Comparison of ENCODE assay signal across 1 cellular context in genomic region chr16:86664518-86665318, GRCh38.
TF ChIP-seq lines count a peak whose summit lies in the region.

No MANE protein-coding gene starts in this region.

TF ChIP-seq in K562, 482 proteins besides CTCF, POLR2A, EP300 and RAD21 (continued from another document and continues in another):
- TF ChIP-seq NEUROD1 (IDR thresholded peaks at IDR 0.05; ENCODE audit: borderline replicate concordance, low read depth, low read length, partially characterized antibody) = no peak
- no peak for TF ChIP-seq ZNF384 (IDR thresholded peaks at IDR 0.05; ENCODE audit: low read depth, low read length)
- TF ChIP-seq SMARCC2 (IDR thresholded peaks at IDR 0.05; ENCODE audit: low read depth) = peak; percentile 79
- no peak for TF ChIP-seq HMGN3 (IDR thresholded peaks at IDR 0.05; ENCODE audit: borderline replicate concordance, extremely low read depth, insufficient read length, low read depth, low read length)
- TF ChIP-seq SP1 (CRISPR knock-in tag; IDR thresholded peaks at IDR 0.05) = no peak
- TF ChIP-seq PRMT5 (CRISPR knock-in tag; IDR thresholded peaks at IDR 0.05) = no peak
- no peak for TF ChIP-seq SMAD4 (CRISPR knock-in tag; conservative IDR thresholded peaks at IDR 0.05)
- no peak for TF ChIP-seq CBX2 (IDR thresholded peaks at IDR 0.05; ENCODE audit: insufficient read depth, low read length, poor library complexity, severe bottlenecking)
- TF ChIP-seq SMAD1 (IDR thresholded peaks at IDR 0.05; ENCODE audit: low read depth, low read length, partially characterized antibody) = no peak
- no peak for TF ChIP-seq BHLHE40 (IDR thresholded peaks at IDR 0.05; ENCODE audit: low read length)
- TF ChIP-seq IRF2 (CRISPR knock-in tag; IDR thresholded peaks at IDR 0.05) = no peak
- no peak for TF ChIP-seq RFX5 (IDR thresholded peaks at IDR 0.05; ENCODE audit: low read depth, low read length)
- TF ChIP-seq POLR3A (IDR thresholded peaks at IDR 0.05; ENCODE audit: borderline replicate concordance, extremely low read depth, insufficient read depth, insufficient read length) = no peak
- no peak for TF ChIP-seq NFIX (CRISPR knock-in tag; IDR thresholded peaks at IDR 0.05; ENCODE audit: low read depth)
- no peak for TF ChIP-seq HLTF (IDR thresholded peaks at IDR 0.05)
- TF ChIP-seq ZC3H8 (IDR thresholded peaks at IDR 0.05) = no peak
- no peak for TF ChIP-seq PTTG1 (tag; IDR thresholded peaks at IDR 0.05; ENCODE audit: low read depth)
- TF ChIP-seq LEF1 (IDR thresholded peaks at IDR 0.05) = peak; percentile 69; the same call in 1 of the 2 replicates
- TF ChIP-seq KDM2B (CRISPR knock-in tag; IDR thresholded peaks at IDR 0.05) = no peak
- TF ChIP-seq CHCHD3 (CRISPR knock-in tag; IDR thresholded peaks at IDR 0.05) = no peak
- TF ChIP-seq ZFX (CRISPR knock-in tag; IDR thresholded peaks at IDR 0.05) = no peak
- TF ChIP-seq NCOA2 (IDR thresholded peaks at IDR 0.05; ENCODE audit: partially characterized antibody in 2 of 2) = no peak
- TF ChIP-seq SIX5 (IDR thresholded peaks at IDR 0.05; ENCODE audit: borderline replicate concordance in 1 of 2, insufficient read depth in 1 of 2, low read depth in 1 of 2, low read length in 2 of 2) = no peak
- no peak for TF ChIP-seq ZNF511 (CRISPR knock-in tag; IDR thresholded peaks at IDR 0.05)
- TF ChIP-seq RNF2 (IDR thresholded peaks at IDR 0.05) = peak; percentile 69; the same call in 1 of the 2 replicates
- no peak for TF ChIP-seq ZNF766 (CRISPR knock-in tag; conservative IDR thresholded peaks at IDR 0.05)
- no peak for TF ChIP-seq MLX (CRISPR knock-in tag; conservative IDR thresholded peaks at IDR 0.05)
- no peak for TF ChIP-seq ATF6 (CRISPR knock-in tag; IDR thresholded peaks at IDR 0.05)
- no peak for TF ChIP-seq HNRNPH1 (optimal IDR thresholded peaks at IDR 0.05; ENCODE audit: low read depth, low read length)
- no peak for TF ChIP-seq ZFP36 (IDR thresholded peaks at IDR 0.05; ENCODE audit: low read depth, low read length, partially characterized antibody)
- TF ChIP-seq ZEB2 (IDR thresholded peaks at IDR 0.05) = peak; percentile 81
- TF ChIP-seq FOXK1 (CRISPR knock-in tag; IDR thresholded peaks at IDR 0.05; ENCODE audit: borderline replicate concordance) = no peak
- peak; percentile 81 for TF ChIP-seq BACH1 (tag; IDR thresholded peaks at IDR 0.05)
- TF ChIP-seq ZSCAN29 (IDR thresholded peaks at IDR 0.05) = no peak
- TF ChIP-seq CBFA2T3 (IDR thresholded peaks at IDR 0.05) = no peak
- TF ChIP-seq ATF7 (IDR thresholded peaks at IDR 0.05) = no peak
- no peak for TF ChIP-seq RFX7 (CRISPR knock-in tag; IDR thresholded peaks at IDR 0.05)
- peak; percentile 73; the same call in 1 of the 2 replicates for TF ChIP-seq C11orf30 (IDR thresholded peaks at IDR 0.05; ENCODE audit: low read depth)
- TF ChIP-seq MED1 (CRISPR knock-in tag; IDR thresholded peaks at IDR 0.05; ENCODE audit: borderline replicate concordance) = no peak
- TF ChIP-seq NFXL1 (CRISPR knock-in tag; IDR thresholded peaks at IDR 0.05) = no peak
- no peak for TF ChIP-seq NONO (IDR thresholded peaks at IDR 0.05; ENCODE audit: low read depth in 2 of 2, low read length in 1 of 2)
- no peak for TF ChIP-seq TEAD2 (tag; IDR thresholded peaks at IDR 0.05)
- no peak for TF ChIP-seq PHF20 (IDR thresholded peaks at IDR 0.05; ENCODE audit: partially characterized antibody)
- TF ChIP-seq TFAM (CRISPR knock-in tag; conservative IDR thresholded peaks at IDR 0.05) = no peak
- TF ChIP-seq ETS1 (conservative IDR thresholded peaks at IDR 0.05; ENCODE audit: control insufficient read depth, low read depth, low read length) = peak; percentile 71
- TF ChIP-seq ZBTB33 (CRISPR knock-in tag; IDR thresholded peaks at IDR 0.05) = no peak
- TF ChIP-seq ZNF639 (CRISPR knock-in tag; conservative IDR thresholded peaks at IDR 0.05 in 1 of 2, IDR thresholded peaks at IDR 0.05 in 1 of 2) = 0 out of 4 replicates have a peak, but pooled peaks of 1 of the 2 experiments have one; percentile 56
- TF ChIP-seq ZNF354B (CRISPR knock-in tag; IDR thresholded peaks at IDR 0.05) = no peak
- no peak for TF ChIP-seq ZKSCAN8 (CRISPR knock-in tag; IDR thresholded peaks at IDR 0.05)
- TF ChIP-seq NFE2 (IDR thresholded peaks at IDR 0.05; ENCODE audit: low read depth) = peak; percentile 91
- no peak for TF ChIP-seq PPARD (CRISPR knock-in tag; IDR thresholded peaks at IDR 0.05)
- TF ChIP-seq CSDE1 (IDR thresholded peaks at IDR 0.05) = no peak
- TF ChIP-seq ARID1B (IDR thresholded peaks at IDR 0.05) = peak; percentile 81
- TF ChIP-seq ZNF174 (CRISPR knock-in tag; IDR thresholded peaks at IDR 0.05) = no peak
- no peak for TF ChIP-seq BCLAF1 (IDR thresholded peaks at IDR 0.05; ENCODE audit: borderline replicate concordance in 1 of 2, control insufficient read depth in 1 of 2, low read depth in 2 of 2, low read length in 1 of 2)
- TF ChIP-seq GABPB2 (CRISPR knock-in tag; conservative IDR thresholded peaks at IDR 0.05) = no peak
- TF ChIP-seq ZBTB43 (CRISPR knock-in tag; IDR thresholded peaks at IDR 0.05) = no peak
- TF ChIP-seq ZNF77 (CRISPR knock-in tag; IDR thresholded peaks at IDR 0.05) = no peak
- no peak for TF ChIP-seq TGIF2 (CRISPR knock-in tag; IDR thresholded peaks at IDR 0.05)
- TF ChIP-seq ZNF140 (CRISPR knock-in tag; IDR thresholded peaks at IDR 0.05) = no peak
- TF ChIP-seq ZNF280B (CRISPR knock-in tag; IDR thresholded peaks at IDR 0.05) = no peak
- TF ChIP-seq CTBP1 (IDR thresholded peaks at IDR 0.05; ENCODE audit: borderline replicate concordance) = peak; percentile 55; the same call in 1 of the 2 replicates
- no peak for TF ChIP-seq GATAD2A (IDR thresholded peaks at IDR 0.05)
- TF ChIP-seq JUN (IDR thresholded peaks at IDR 0.05; ENCODE audit: borderline replicate concordance, low read depth, low read length) = peak; percentile 85
- TF ChIP-seq JUN (CRISPR knock-in tag; IDR thresholded peaks at IDR 0.05; ENCODE audit: borderline replicate concordance) = no peak
- no peak for TF ChIP-seq ZBTB17 (CRISPR knock-in tag; IDR thresholded peaks at IDR 0.05)
- no peak for TF ChIP-seq ELF1 (tag; IDR thresholded peaks at IDR 0.05)
- no peak for TF ChIP-seq BRF1 (IDR thresholded peaks at IDR 0.05; ENCODE audit: borderline replicate concordance, extremely low read depth, insufficient read length)
- TF ChIP-seq PCBP2 (IDR thresholded peaks at IDR 0.05; ENCODE audit: low read depth, low read length, poor library complexity, severe bottlenecking) = no peak
- no peak for TF ChIP-seq ZNF445 (CRISPR knock-in tag; IDR thresholded peaks at IDR 0.05; ENCODE audit: low read depth)
